Comparison of ENCODE assay signal across 18 cellular contexts in genomic region chr2:28638102-28638501, GRCh38.
DNase-seq lines count a peak whose midpoint lies in the region; ATAC-seq and TF ChIP-seq lines count a peak whose summit lies in the region.
"Had no signal": no experiment of that assay in that cellular context is flagged by ENCODE, and none has a peak within 500 bp of the region (broad histone marks: within the 10 kb centered on the region; RNA-seq: fewer than 3 reads in every experiment).

No MANE protein-coding gene starts in this region.

- H3K27ac ChIP-seq in right atrium auricular region: peak overlapping the region; percentile 54 to 56
- H3K27ac ChIP-seq in RWPE1: no peak overlapping the region
- H3K27ac ChIP-seq in GM23248: no peak overlapping the region
- H3K27ac ChIP-seq: BLaER1 treated with 17β-estradiol and CSF1 and Interleukin-3, amounts not matched to agents 10 nM and 100 nM; pancreas had no signal

- H3K27me3 ChIP-seq in right atrium auricular region (no peaks in the 10 kb centered on the region), GM23248 (replicated peaks; ENCODE audit: insufficient read depth) (no peaks in the 10 kb centered on the region)
- H3K27me3 ChIP-seq: BLaER1 treated with 17β-estradiol and CSF1 and Interleukin-3, amounts not matched to agents 10 nM and 100 nM; pancreas; thyroid gland had no signal

- POLR2A ChIA-PET in RWPE1 (lab: Yijun Ruan, JAX; ENCODE audit: low non-redundant PET): no interaction called here

- intact Hi-C loops in left ventricle myocardium superior (cut with micrococcal nuclease): no loop called here

- H2AFZ ChIP-seq in GM23248: no peak overlapping the region

- TF ChIP-seq CTCF in right atrium auricular region (IDR thresholded peaks at IDR 0.05) (no peak), RWPE1 (conservative IDR thresholded peaks at IDR 0.05; ENCODE audit: low read depth) (no peak)

- peaks cover 5% of the 10 kb centered on the region for H3F3A ChIP-seq in GM23248 (ENCODE audit: insufficient read depth)

- in situ Hi-C loops in GM23248 (cut with MboI): no loop called here

- H3K4me3 ChIP-seq in right atrium auricular region: no peak overlapping the region
- H3K4me3 ChIP-seq in GM23248: no peak overlapping the region
- H3K4me3 ChIP-seq: BLaER1 treated with 17β-estradiol and CSF1 and Interleukin-3, amounts not matched to agents 10 nM and 100 nM; pancreas; thyroid gland had no signal

- DNase-seq in right atrium auricular region (ENCODE audit: low spot score) (no peak), left ventricle myocardium superior (no peak), mesenteric fat pad (ENCODE audit: low spot score) (peak; percentile 28), RWPE1 (ENCODE audit: low spot score) (no peak), GM23248 (no peak), SHP77 (lab: John Stamatoyannopoulos, UW) (no peak)
- DNase-seq in stimulated activated naive CD8-positive, alpha-beta T cell treated with anti-CD3 and anti-CD28 coated beads, Interleukin-15, Interleukin-2, amounts not matched to agents 100 U/mL and 50 U/mL, for 24 hours: no peak
- DNase-seq in stimulated activated CD4-positive, alpha-beta T cell treated with anti-CD3 and anti-CD28 coated beads, Interleukin-2, amount 100 ng/mL, for 24 hours: no peak
- DNase-seq: activated CD4-positive, CD25-positive, alpha-beta regulatory T cell treated with anti-CD3 and anti-CD28 coated beads, Interleukin-2, amount 50 U/mL, for 72 hours; glutamatergic neuron; kidney glomerular epithelial cell; NCI-H2029; NCI-H226; NCI-H774; pancreas; SW 1271; thyroid gland had no signal

- no peaks in the 10 kb centered on the region for H3K9me2 ChIP-seq in GM23248 (ENCODE audit: insufficient read depth)

- H3K4me2 ChIP-seq in GM23248 (ENCODE audit: unreplicated experiment): no peak overlapping the region
- H3K4me2 ChIP-seq: BLaER1 treated with 17β-estradiol and CSF1 and Interleukin-3, amounts not matched to agents 10 nM and 100 nM had no signal

- ATAC-seq in left ventricle myocardium superior: no peak
- ATAC-seq in stimulated activated naive CD8-positive, alpha-beta T cell treated with anti-CD3 and anti-CD28 coated beads, Interleukin-15, Interleukin-2, amounts not matched to agents 100 U/mL and 50 U/mL, for 24 hours: peak; percentile 66
- ATAC-seq: pancreas had no signal

- no peak overlapping the region for H3K9ac ChIP-seq in GM23248
- H3K9ac ChIP-seq: BLaER1 treated with 17β-estradiol and CSF1 and Interleukin-3, amounts not matched to agents 10 nM and 100 nM had no signal

- no peaks in the 10 kb centered on the region for H3K36me3 ChIP-seq in right atrium auricular region
- no peaks in the 10 kb centered on the region for H3K36me3 ChIP-seq in GM23248 (ENCODE audit: low read depth)
- H3K36me3 ChIP-seq: pancreas, thyroid gland had no signal

- no peaks in the 10 kb centered on the region for H4K20me1 ChIP-seq in GM23248 (ENCODE audit: insufficient read depth)
- H4K20me1 ChIP-seq: BLaER1 treated with 17β-estradiol and CSF1 and Interleukin-3, amounts not matched to agents 10 nM and 100 nM had no signal

- WGBS in GM23248 (ENCODE audit: low coverage in 1 of 2, low lambda C conversion rate in 2 of 2, missing lambda C conversion rate in 2 of 2), 2 experiments: 92 to 93% methylated on average over 2 of the region's 2 CpGs

- H3K4me1 ChIP-seq in right atrium auricular region: peaks cover 0 to 34% of the 10 kb centered on the region in 2 donors
- peaks cover 10% of the 10 kb centered on the region for H3K4me1 ChIP-seq in GM23248 (ENCODE audit: insufficient read depth)

- CTCF ChIA-PET in RWPE1 (lab: Yijun Ruan, JAX): no interaction called here

- H3K9me3 ChIP-seq in right atrium auricular region: no peaks in the 10 kb centered on the region
- no peaks in the 10 kb centered on the region for H3K9me3 ChIP-seq in GM23248 (ENCODE audit: low read depth)
- H3K9me3 ChIP-seq: BLaER1 treated with 17β-estradiol and CSF1 and Interleukin-3, amounts not matched to agents 10 nM and 100 nM; pancreas; thyroid gland had no signal

- H3K79me2 ChIP-seq in GM23248 (ENCODE audit: insufficient read depth): no peaks in the 10 kb centered on the region

Comparison
In these comparisons a context has a peak if more than half of its experiments do, and no peak if none do; other contexts are left out.
1. H3K27ac ChIP-seq: peak in right atrium auricular region (2 of 2); none in RWPE1 (single experiment) and GM23248 (single experiment).